In the genomic region with DNA sequence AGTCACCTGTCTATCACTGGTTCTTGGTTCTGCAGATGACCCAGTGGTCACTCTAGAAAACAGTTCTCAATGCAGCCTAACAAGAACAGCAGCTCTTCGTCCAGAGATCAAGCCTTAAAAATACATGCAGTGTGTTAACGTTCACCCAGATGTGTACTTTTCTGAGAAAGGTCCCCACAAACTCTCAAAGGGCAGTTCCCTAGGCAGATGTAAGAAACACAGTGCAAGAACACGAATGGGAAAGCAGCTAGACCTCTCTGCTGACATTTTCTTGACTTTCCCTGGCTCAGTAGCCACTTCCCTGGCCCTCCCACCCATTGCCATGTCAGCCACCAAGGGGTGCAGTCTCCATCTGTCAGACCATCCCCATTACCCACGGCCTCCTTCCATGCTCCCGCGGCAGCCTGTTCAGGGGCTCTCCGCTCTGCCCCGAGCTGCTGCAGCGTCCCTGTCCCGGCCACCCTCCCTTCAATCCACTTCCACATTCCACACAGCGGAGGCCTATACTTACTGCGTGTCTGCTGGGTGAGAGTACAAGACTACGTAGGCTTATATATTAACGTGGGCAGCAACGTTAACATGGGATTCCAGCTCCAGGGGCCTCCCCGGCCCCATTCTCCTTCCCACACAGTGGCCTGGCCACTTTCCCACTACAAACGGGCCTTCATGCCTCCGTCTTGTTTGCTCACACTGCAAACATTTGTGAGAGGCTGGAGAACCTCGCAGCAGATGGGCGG, we compare ENCODE assay signal across 1 cellular context.
TF ChIP-seq lines count a peak whose summit lies in the region.

No MANE protein-coding gene starts in this region.

TF ChIP-seq in WTC11, 78 proteins besides CTCF, POLR2A, EP300 and RAD21 (continued from another document):
- no peak for TF ChIP-seq ZNF423 (CRISPR knock-in tag; IDR thresholded peaks at IDR 0.05)
- TF ChIP-seq SMAD4 (CRISPR knock-in tag; IDR thresholded peaks at IDR 0.05) = no peak
- TF ChIP-seq EMX1 (CRISPR knock-in tag; IDR thresholded peaks at IDR 0.05) = no peak
- no peak for TF ChIP-seq GTF2I (CRISPR knock-in tag; conservative IDR thresholded peaks at IDR 0.05)
- no peak for TF ChIP-seq ATF1 (CRISPR knock-in tag; IDR thresholded peaks at IDR 0.05)
- TF ChIP-seq, protein P1, sequence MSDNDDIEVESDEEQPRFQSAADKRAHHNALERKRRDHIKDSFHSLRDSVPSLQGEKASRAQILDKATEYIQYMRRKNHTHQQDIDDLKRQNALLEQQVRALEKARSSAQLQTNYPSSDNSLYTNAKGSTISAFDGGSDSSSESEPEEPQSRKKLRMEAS (CRISPR knock-in tag; IDR thresholded peaks at IDR 0.05) = no peak
- TF ChIP-seq, protein P2, sequence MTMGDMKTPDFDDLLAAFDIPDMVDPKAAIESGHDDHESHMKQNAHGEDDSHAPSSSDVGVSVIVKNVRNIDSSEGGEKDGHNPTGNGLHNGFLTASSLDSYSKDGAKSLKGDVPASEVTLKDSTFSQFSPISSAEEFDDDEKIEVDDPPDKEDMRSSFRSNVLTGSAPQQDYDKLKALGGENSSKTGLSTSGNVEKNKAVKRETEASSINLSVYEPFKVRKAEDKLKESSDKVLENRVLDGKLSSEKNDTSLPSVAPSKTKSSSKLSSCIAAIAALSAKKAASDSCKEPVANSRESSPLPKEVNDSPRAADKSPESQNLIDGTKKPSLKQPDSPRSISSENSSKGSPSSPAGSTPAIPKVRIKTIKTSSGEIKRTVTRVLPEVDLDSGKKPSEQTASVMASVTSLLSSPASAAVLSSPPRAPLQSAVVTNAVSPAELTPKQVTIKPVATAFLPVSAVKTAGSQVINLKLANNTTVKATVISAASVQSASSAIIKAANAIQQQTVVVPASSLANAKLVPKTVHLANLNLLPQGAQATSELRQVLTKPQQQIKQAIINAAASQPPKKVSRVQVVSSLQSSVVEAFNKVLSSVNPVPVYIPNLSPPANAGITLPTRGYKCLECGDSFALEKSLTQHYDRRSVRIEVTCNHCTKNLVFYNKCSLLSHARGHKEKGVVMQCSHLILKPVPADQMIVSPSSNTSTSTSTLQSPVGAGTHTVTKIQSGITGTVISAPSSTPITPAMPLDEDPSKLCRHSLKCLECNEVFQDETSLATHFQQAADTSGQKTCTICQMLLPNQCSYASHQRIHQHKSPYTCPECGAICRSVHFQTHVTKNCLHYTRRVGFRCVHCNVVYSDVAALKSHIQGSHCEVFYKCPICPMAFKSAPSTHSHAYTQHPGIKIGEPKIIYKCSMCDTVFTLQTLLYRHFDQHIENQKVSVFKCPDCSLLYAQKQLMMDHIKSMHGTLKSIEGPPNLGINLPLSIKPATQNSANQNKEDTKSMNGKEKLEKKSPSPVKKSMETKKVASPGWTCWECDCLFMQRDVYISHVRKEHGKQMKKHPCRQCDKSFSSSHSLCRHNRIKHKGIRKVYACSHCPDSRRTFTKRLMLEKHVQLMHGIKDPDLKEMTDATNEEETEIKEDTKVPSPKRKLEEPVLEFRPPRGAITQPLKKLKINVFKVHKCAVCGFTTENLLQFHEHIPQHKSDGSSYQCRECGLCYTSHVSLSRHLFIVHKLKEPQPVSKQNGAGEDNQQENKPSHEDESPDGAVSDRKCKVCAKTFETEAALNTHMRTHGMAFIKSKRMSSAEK (CRISPR knock-in tag; IDR thresholded peaks at IDR 0.05; ENCODE audit: borderline replicate concordance) = no peak
- no peak for TF ChIP-seq TCF7 (CRISPR knock-in tag; IDR thresholded peaks at IDR 0.05; ENCODE audit: low read depth)
